In the genomic region with DNA sequence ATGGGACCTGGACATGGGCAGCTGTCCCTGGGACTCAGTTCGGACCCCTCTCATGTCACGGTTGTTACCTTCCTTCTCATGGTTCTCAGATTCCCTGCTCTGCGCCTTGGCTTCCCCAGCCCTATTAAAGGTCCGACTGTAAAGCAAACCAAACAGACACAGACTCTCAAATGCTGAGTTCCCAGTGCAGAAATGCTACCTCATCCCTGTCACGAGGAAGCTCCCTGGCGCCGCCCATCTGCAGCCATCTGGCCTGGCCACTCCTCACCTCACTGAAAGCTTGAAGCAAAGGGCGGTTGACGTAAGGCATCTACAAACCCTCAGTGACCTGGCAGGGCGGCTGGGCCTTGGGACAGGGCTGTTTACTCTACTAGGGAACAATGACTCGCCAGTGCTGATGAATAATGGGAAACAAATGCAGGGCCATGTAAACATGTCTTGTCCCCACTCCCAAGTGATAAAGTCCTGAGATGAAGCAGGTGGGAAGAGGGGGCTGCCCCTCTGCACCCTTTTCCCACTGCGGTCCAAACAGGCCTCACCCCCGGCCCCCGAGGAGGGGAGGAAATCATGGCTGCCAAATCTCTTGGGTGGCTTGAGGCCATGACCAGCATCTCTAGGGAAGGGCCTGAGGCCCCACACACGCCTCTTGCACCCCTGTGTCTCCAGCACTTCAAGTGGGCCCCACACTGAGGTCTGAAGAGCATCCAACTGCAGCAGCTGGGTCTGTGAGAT, we compare ENCODE assay signal across 1 cellular context.
TF ChIP-seq lines count a peak whose summit lies in the region.

No MANE protein-coding gene starts in this region.

TF ChIP-seq in H1, 55 proteins besides CTCF, POLR2A, EP300 and RAD21 (continued from another document):
- TF ChIP-seq EZH2 (IDR thresholded peaks at IDR 0.05; ENCODE audit: low read depth, low read length, severe bottlenecking): no peak
- TF ChIP-seq SP2 (IDR thresholded peaks at IDR 0.05; ENCODE audit: low read length): no peak
- no peak for TF ChIP-seq SUZ12 (IDR thresholded peaks at IDR 0.05; ENCODE audit: low read length)
- TF ChIP-seq JUN (IDR thresholded peaks at IDR 0.05; ENCODE audit: low read depth, low read length): no peak
- TF ChIP-seq BCL11A (IDR thresholded peaks at IDR 0.05; ENCODE audit: low read depth in 2 of 2, low read length in 2 of 2): no peak
- no peak for TF ChIP-seq EGR1 (IDR thresholded peaks at IDR 0.05; ENCODE audit: borderline replicate concordance, low read depth, low read length)
- TF ChIP-seq SP4 (IDR thresholded peaks at IDR 0.05; ENCODE audit: low read length): no peak
- TF ChIP-seq RNF2 (IDR thresholded peaks at IDR 0.05; ENCODE audit: borderline replicate concordance, low read depth, low read length, missing control alignments, poor library complexity, severe bottlenecking): no peak
- no peak for TF ChIP-seq JUND (IDR thresholded peaks at IDR 0.05; ENCODE audit: low read length)
- TF ChIP-seq SP1 (IDR thresholded peaks at IDR 0.05; ENCODE audit: low read depth, low read length): no peak
- no peak for TF ChIP-seq RFX5 (IDR thresholded peaks at IDR 0.05; ENCODE audit: borderline replicate concordance, low read depth, low read length)
